17 cellular contexts compared by ENCODE assay signal in the genomic region with DNA sequence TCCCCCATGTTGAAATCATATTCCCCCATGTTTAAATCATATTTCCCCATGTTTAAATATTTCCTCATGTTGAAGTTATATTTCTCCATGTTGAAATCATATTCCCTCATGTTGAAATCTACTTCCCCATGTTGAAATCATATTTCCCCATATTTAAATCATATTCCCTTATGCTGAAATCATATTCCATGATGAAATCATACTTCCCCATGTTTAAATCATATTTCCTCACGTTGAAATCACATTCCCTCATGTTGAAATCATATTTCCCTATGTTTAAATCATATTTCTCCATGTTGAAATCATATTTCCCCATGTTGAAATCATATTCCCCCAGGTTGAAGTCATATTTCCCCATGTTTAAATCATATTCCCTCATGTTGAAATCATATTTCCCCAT. TPM values are rescaled to one million over a fixed set of nuclear protein-coding genes. Genes with fewer than 3 reads are reported as not detected.
DNase-seq lines count a peak whose midpoint lies in the region; ATAC-seq, FAIRE-seq and TF ChIP-seq lines count a peak whose summit lies in the region.
"Had no signal": no experiment of that assay in that cellular context is flagged by ENCODE, and none has a peak within 500 bp of the region (broad histone marks: within the 10 kb centered on the region; RNA-seq: fewer than 3 reads in every experiment).

No MANE protein-coding gene starts in this region.

- peak overlapping the region; percentile 46 to 92 (median 87) for H3K27ac Mint-ChIP-seq in CD14-positive monocyte
- H3K27ac Mint-ChIP-seq: CD4-positive, alpha-beta memory T cell; H9 had no signal

- ATAC-seq in GM18867 (IDR thresholded peaks at IDR 0.05; ENCODE audit: unreplicated experiment): no peak

- H3K4me3 Mint-ChIP-seq in CD14-positive monocyte: no peak overlapping the region
- H3K4me3 Mint-ChIP-seq: CD4-positive, alpha-beta memory T cell; H9 had no signal

- H3K36me3 Mint-ChIP-seq in CD14-positive monocyte: no peaks in the 10 kb centered on the region
- H3K36me3 Mint-ChIP-seq: CD4-positive, alpha-beta memory T cell had no signal

- H3K9me3 Mint-ChIP-seq in CD14-positive monocyte: peaks cover 20 to 50% (median 40%) of the 10 kb centered on the region in 7 donors

- DNase-seq in CD14-positive monocyte (ENCODE audit: low spot score) (no peak), MV-4-11 (lab: John Stamatoyannopoulos, UW) (peak; percentile 58), kidney glomerular epithelial cell (lab: John Stamatoyannopoulos, UW) (no peak), NCI-H187 treated with DMSO at 0.1 percent for 48 hours (lab: John Stamatoyannopoulos, UW) (no peak)
- DNase-seq: ACHN; BE2C; C1 segment of cervical spinal cord; CD4-positive, alpha-beta memory T cell; DMS153; DMS79; GDM1; H9 had no signal

- intact Hi-C loops in CD14-positive monocyte (cut with micrococcal nuclease): loop anchor here in 1 of 2 donors (5.0 to 10.0 kb wide), 3 partner anchors 213 to 916 kb away; no protein-coding TSS in a partner anchor

- no peak for TF ChIP-seq CTCF in CD14-positive monocyte (IDR thresholded peaks at IDR 0.05)

- peak; percentile 61 for FAIRE-seq in endometrium (lab: Jason Lieb, UNC)
- FAIRE-seq: GM12892, GM18507, H1 had no signal

- peaks cover 6% of the 10 kb centered on the region for H3K4me1 Mint-ChIP-seq in CD14-positive monocyte

- peaks cover 19 to 31% (median 27%) of the 10 kb centered on the region in 3 donors for H3K27me3 Mint-ChIP-seq in CD14-positive monocyte (ENCODE audit: low read depth in 3 of 3)

RNA-seq across cellular contexts. Expression of a gene that starts 34.6 kb away (rescaled TPM):
- polyA plus RNA-seq in CD14-positive monocyte: 1 to 10 TPM; 4.7 to 4.9 TPM
- polyA plus RNA-seq: CD4-positive, alpha-beta memory T cell had no signal

RNA-seq across cellular contexts. Expression of a gene that starts 47.2 kb away (rescaled TPM):
- 100 to 1,000 TPM; 366 to 443 TPM for polyA plus RNA-seq in CD14-positive monocyte
